ENCODE assay signal across 27 cellular contexts in the genomic region with DNA sequence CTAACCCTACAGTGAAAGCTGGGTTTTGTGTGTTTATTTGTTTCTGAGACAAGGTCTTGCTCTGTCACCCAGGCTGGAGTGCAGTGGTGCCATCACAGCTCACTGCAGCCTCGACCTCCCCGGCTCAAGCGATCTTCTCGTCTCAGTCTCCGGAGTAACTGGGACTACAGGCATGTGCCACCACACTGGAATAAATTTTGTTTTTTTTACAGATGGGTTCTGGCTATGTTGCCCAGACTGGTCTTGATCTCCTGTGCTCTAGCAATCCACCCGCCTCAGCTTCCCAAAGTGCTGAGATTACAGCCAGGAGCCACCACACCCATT. TPM values are rescaled to one million over a fixed set of nuclear protein-coding genes. Genes with fewer than 3 reads are reported as not detected.
"Had no signal": no experiment of that assay in that cellular context is flagged by ENCODE, and none has a peak within 500 bp of the region (broad histone marks: within the 10 kb centered on the region; RNA-seq: fewer than 3 reads in every experiment).

No MANE protein-coding gene starts in this region.

- H3K27ac ChIP-seq: epithelial cell of prostate, esophagus squamous epithelium, parathyroid adenoma, right atrium auricular region, thoracic aorta, vagina had no signal

- H3K4me3 ChIP-seq: esophagus squamous epithelium, right atrium auricular region, thoracic aorta, vagina had no signal

- DNase-seq: activated CD4-positive, alpha-beta T cell treated with anti-CD3 and anti-CD28 coated beads, Interleukin-2, amount 50 U/mL, for 1 hour; activated CD8-positive, alpha-beta T cell treated with anti-CD3 and anti-CD28 coated beads for 36 hours; activated naive CD4-positive, alpha-beta T cell; activated T-cell treated with anti-CD3 and anti-CD28 coated beads, Interleukin-2, amount 50 U/mL, for 48 hours; anterior cingulate cortex; dermis blood vessel endothelial cell; effector CD4-positive, alpha-beta T cell; esophagus squamous epithelium; foreskin melanocyte; hippocampal formation; left cardiac atrium; left ventricle myocardium superior; mammary epithelial cell; midbrain; naive thymus-derived CD4-positive, alpha-beta T cell; nucleus accumbens; stimulated activated CD4-positive, alpha-beta T cell treated with anti-CD3 and anti-CD28 coated beads, Interleukin-4, amount 100 ng/mL, for 1 hour; T-helper 17 cell; T1000 had no signal

- H3K36me3 ChIP-seq: esophagus squamous epithelium, right atrium auricular region, thoracic aorta, vagina had no signal

- H3K9ac ChIP-seq: parathyroid adenoma had no signal

- H3K27me3 ChIP-seq: right atrium auricular region, vagina had no signal

- H2AFZ ChIP-seq: parathyroid adenoma had no signal

- H3K4me1 ChIP-seq: parathyroid adenoma, right atrium auricular region had no signal

- ATAC-seq: activated CD8-positive, alpha-beta T cell treated with anti-CD3 and anti-CD28 coated beads for 36 hours; activated naive CD4-positive, alpha-beta T cell treated with anti-CD3 and anti-CD28 coated beads, Interleukin-2, amount 50 U/mL, for 72 hours; left cardiac atrium; left ventricle myocardium superior; naive thymus-derived CD4-positive, alpha-beta T cell; T-helper 17 cell had no signal

- H3K9me3 ChIP-seq: esophagus squamous epithelium, right atrium auricular region, thoracic aorta, vagina had no signal

RNA-seq across cellular contexts. Expression of gene TBX3, which starts 26.4 kb away (rescaled TPM):
- total RNA-seq: activated CD8-positive, alpha-beta T cell treated with anti-CD3 and anti-CD28 coated beads for 36 hours; activated naive CD4-positive, alpha-beta T cell treated with anti-CD3 and anti-CD28 coated beads, Interleukin-2, amount 50 U/mL, for 72 hours; activated T-helper 2 cell treated with anti-CD3 and anti-CD28 coated beads, Interferon-gamma antibody, Interleukin-2, Interleukin-4, amounts not matched to agents 10 μg/mL and 5 μg/mL and 100 μg/mL, durations not matched to agents 14 hours and 24 hours and 36 hours; naive thymus-derived CD4-positive, alpha-beta T cell had no signal
- polyA plus RNA-seq: naive thymus-derived CD4-positive, alpha-beta T cell; neural cell had no signal
